Comparison of ENCODE assay signal across 10 cellular contexts in genomic region chr6:163438940-163439335, GRCh38. TPM values are rescaled to one million over a fixed set of nuclear protein-coding genes. Genes with fewer than 3 reads are reported as not detected.
A peak's percentile ranks its signal among the peaks of the same experiment; 100 is the strongest.
DNase-seq lines count a peak whose midpoint lies in the region; ATAC-seq, FAIRE-seq and TF ChIP-seq lines count a peak whose summit lies in the region.
"Had no signal": no experiment of that assay in that cellular context is flagged by ENCODE, and none has a peak within 500 bp of the region (broad histone marks: within the 10 kb centered on the region; RNA-seq: fewer than 3 reads in every experiment).

No MANE protein-coding gene starts in this region.

- H3K4me1 Mint-ChIP-seq in osteocyte (ENCODE audit: unreplicated experiment), result peaks cover 57% of the 10 kb centered on the region

- peak; percentile 83 for FAIRE-seq in RCC 7860 (lab: Jason Lieb, UNC)

- no peak overlapping the region for H3K4me3 Mint-ChIP-seq in osteocyte (ENCODE audit: unreplicated experiment)
- H3K4me3 Mint-ChIP-seq: activated naive CD4-positive, alpha-beta T cell treated with anti-CD3 and anti-CD28 coated beads, Interleukin-2, amount 10 ng/mL, durations not matched to agents 7 days and 5 days had no signal

- H3K27me3 ChIP-seq in right atrium auricular region (no peaks in the 10 kb centered on the region), left ventricle myocardium inferior (ENCODE audit: low read depth) (no peaks in the 10 kb centered on the region), upper lobe of right lung (no peaks in the 10 kb centered on the region), ascending aorta (no peaks in the 10 kb centered on the region)

- intact Hi-C loops in Right ventricle myocardium inferior (cut with DNase I) (no loop called here), left ventricle myocardium inferior (cut with micrococcal nuclease) (loop anchor here (10.0 kb wide), 1 partner anchor 266 kb away; no protein-coding TSS in a partner anchor), upper lobe of right lung (cut with DNase I) (no loop called here), ascending aorta (cut with DNase I) (no loop called here)

- peak overlapping the region in 1 of 2 donors; percentile 0 for H3K27ac ChIP-seq in right atrium auricular region
- H3K27ac ChIP-seq in left ventricle myocardium inferior (replicated peaks), result peak overlapping the region; percentile 14
- no peak overlapping the region for H3K27ac ChIP-seq in upper lobe of right lung
- no peak overlapping the region for H3K27ac ChIP-seq in ascending aorta

- no peaks in the 10 kb centered on the region for H3K9me3 ChIP-seq in right atrium auricular region
- H3K9me3 ChIP-seq in left ventricle myocardium inferior (replicated peaks), result no peaks in the 10 kb centered on the region
- no peaks in the 10 kb centered on the region for H3K9me3 ChIP-seq in upper lobe of right lung
- no peaks in the 10 kb centered on the region for H3K9me3 ChIP-seq in ascending aorta

- peaks cover 0 to 88% of the 10 kb centered on the region in 2 donors for H3K4me1 ChIP-seq in right atrium auricular region
- H3K4me1 ChIP-seq in left ventricle myocardium inferior, result peaks cover 99% of the 10 kb centered on the region
- H3K4me1 ChIP-seq in upper lobe of right lung, result peaks cover 61% of the 10 kb centered on the region
- peaks cover 7 to 36% of the 10 kb centered on the region in 2 donors for H3K4me1 ChIP-seq in ascending aorta

- no peak overlapping the region for H3K27ac Mint-ChIP-seq in osteocyte (ENCODE audit: unreplicated experiment)
- H3K27ac Mint-ChIP-seq: activated naive CD4-positive, alpha-beta T cell treated with anti-CD3 and anti-CD28 coated beads, Interleukin-2, amount 10 ng/mL, durations not matched to agents 7 days and 5 days had no signal

- peak; percentile 81 for DNase-seq in Right ventricle myocardium inferior (ENCODE audit: missing footprints)
- no peak for DNase-seq in right atrium auricular region (ENCODE audit: low spot score)
- peak; percentile 49 for DNase-seq in RCC 7860 (ENCODE audit: low spot score)
- DNase-seq in left ventricle myocardium inferior, result peak; percentile 50
- peak; percentile 68 for DNase-seq in upper lobe of right lung
- no peak for DNase-seq in GM19238 (ENCODE audit: insufficient read length, low spot score)
- DNase-seq in ascending aorta (ENCODE audit: low spot score in 2 of 2), result no peak
- no peak for DNase-seq in osteocyte (ENCODE audit: extremely low spot score, unreplicated experiment)
- DNase-seq: activated naive CD4-positive, alpha-beta T cell treated with anti-CD3 and anti-CD28 coated beads, Interleukin-2, amount 10 ng/mL, durations not matched to agents 7 days and 5 days; GDM1 had no signal

- H3K36me3 ChIP-seq in right atrium auricular region (no peaks in the 10 kb centered on the region), left ventricle myocardium inferior (no peaks in the 10 kb centered on the region), upper lobe of right lung (no peaks in the 10 kb centered on the region), ascending aorta (no peaks in the 10 kb centered on the region)

- H3K27me3 Mint-ChIP-seq in osteocyte (ENCODE audit: unreplicated experiment), result no peaks in the 10 kb centered on the region
- H3K27me3 Mint-ChIP-seq: activated naive CD4-positive, alpha-beta T cell treated with anti-CD3 and anti-CD28 coated beads, Interleukin-2, amount 10 ng/mL, durations not matched to agents 7 days and 5 days had no signal

- no peaks in the 10 kb centered on the region for H3K9me3 Mint-ChIP-seq in osteocyte (ENCODE audit: unreplicated experiment)
- H3K9me3 Mint-ChIP-seq: activated naive CD4-positive, alpha-beta T cell treated with anti-CD3 and anti-CD28 coated beads, Interleukin-2, amount 10 ng/mL, durations not matched to agents 7 days and 5 days had no signal

- peak; percentile 51 for ATAC-seq in Right ventricle myocardium inferior
- no peak for ATAC-seq in upper lobe of right lung

- TF ChIP-seq CTCF in right atrium auricular region (IDR thresholded peaks at IDR 0.05), result no peak
- TF ChIP-seq CTCF in left ventricle myocardium inferior (IDR thresholded peaks at IDR 0.05; ENCODE audit: borderline replicate concordance), result no peak
- no peak for TF ChIP-seq CTCF in upper lobe of right lung (IDR thresholded peaks at IDR 0.05)
- no peak for TF ChIP-seq CTCF in ascending aorta (IDR thresholded peaks at IDR 0.05)
- no peak for TF ChIP-seq CTCF in osteocyte (IDR thresholded peaks at IDR 0.05)

- H3K36me3 Mint-ChIP-seq in osteocyte (ENCODE audit: unreplicated experiment), result peaks cover 5% of the 10 kb centered on the region
- H3K36me3 Mint-ChIP-seq: activated naive CD4-positive, alpha-beta T cell treated with anti-CD3 and anti-CD28 coated beads, Interleukin-2, amount 10 ng/mL, durations not matched to agents 7 days and 5 days had no signal

- H3K4me3 ChIP-seq in right atrium auricular region (no peak overlapping the region), left ventricle myocardium inferior (peak overlapping the region; percentile 4), upper lobe of right lung (no peak overlapping the region), ascending aorta (no peak overlapping the region)

RNA-seq across cellular contexts. Expression of gene QKI, which starts 24.4 kb away (rescaled TPM):
- total RNA-seq in Right ventricle myocardium inferior (459 TPM), right atrium auricular region (100 to 1,000 TPM; 366 to 434 TPM), left ventricle myocardium inferior (449 TPM), upper lobe of right lung (234 TPM), ascending aorta (91.0 TPM), osteocyte (290 and 308 TPM in 2 replicates)

Comparison
In these comparisons a context has a peak if more than half of its experiments do, and no peak if none do; other contexts are left out.
1. DNase-seq: peak in Right ventricle myocardium inferior (single experiment), RCC 7860 (single experiment), left ventricle myocardium inferior (single experiment) and upper lobe of right lung (single experiment); none in right atrium auricular region (single experiment), GM19238 (single experiment), ascending aorta (0 of 2) and osteocyte (single experiment).